8 cellular contexts compared by ENCODE assay signal in the genomic region with DNA sequence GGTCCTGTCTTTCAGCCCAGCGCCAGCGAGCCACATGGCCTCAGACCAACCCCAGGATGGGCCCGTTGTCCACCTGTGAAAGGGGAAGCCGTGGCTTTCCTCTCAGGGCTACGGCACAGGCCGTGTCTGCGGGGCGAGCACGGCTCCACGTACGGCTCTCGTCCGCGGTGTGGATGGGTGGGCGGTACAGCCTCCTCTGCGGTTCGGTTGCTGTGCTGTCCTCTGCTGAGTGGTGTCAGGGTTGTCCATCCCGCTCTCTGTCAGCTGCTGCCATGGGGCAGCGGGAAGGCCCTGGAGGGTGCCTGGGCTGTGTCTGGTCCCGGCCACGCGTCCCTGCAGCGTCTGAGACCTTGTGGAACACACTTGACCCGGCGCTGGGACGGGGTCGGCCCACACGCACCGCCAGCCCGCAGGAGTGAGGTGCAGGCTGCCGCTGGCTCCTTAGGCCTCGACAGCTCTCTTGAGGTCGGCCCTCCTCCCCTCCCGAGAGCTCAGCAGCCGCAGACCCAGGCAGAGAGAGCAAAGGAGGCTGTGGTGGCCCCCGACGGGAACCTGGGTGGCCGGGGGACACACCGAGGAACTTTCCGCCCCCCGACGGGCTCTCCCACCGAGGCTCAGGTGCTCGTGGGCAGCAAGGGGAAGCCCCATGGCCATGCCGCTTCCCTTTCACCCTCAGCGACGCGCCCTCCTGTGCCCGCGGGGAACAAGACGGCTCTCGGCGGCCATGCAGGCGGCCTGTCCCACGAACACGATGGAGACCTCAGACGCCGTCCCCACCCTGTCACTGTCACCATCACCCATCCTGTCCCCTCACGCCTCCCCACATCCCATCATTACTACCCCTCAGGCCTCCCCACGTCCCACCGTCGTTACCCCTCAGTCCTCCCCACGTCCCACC.
DNase-seq lines count a peak whose midpoint lies in the region; ATAC-seq and TF ChIP-seq lines count a peak whose summit lies in the region.

No MANE protein-coding gene starts in this region.

- 91 to 92% methylated on average over 18 to 63 of the region's 63 CpGs for WGBS in testis, 2 donors

- H3K9me3 ChIP-seq in testis, result no peaks in the 10 kb centered on the region

- peaks cover 3% of the 10 kb centered on the region for H3K4me1 ChIP-seq in testis

- H3K4me3 Mint-ChIP-seq in dendritic cell treated with granulocyte-macrophage colony-stimulating factor and Interleukin-4, amounts not matched to agents 40 ng/mL and 50 ng/mL, for 4 days, result no peak overlapping the region
- H3K4me3 Mint-ChIP-seq in mesothelial cell of epicardium, result no peak overlapping the region

- H3K27me3 Mint-ChIP-seq in dendritic cell treated with granulocyte-macrophage colony-stimulating factor and Interleukin-4, amounts not matched to agents 40 ng/mL and 50 ng/mL, for 4 days, result peaks cover 44% of the 10 kb centered on the region
- H3K27me3 Mint-ChIP-seq in mesothelial cell of epicardium (ENCODE audit: low read depth), result peaks cover 15% of the 10 kb centered on the region

- H3K4me3 ChIP-seq in testis, result no peak overlapping the region

- H3K36me3 Mint-ChIP-seq in dendritic cell treated with granulocyte-macrophage colony-stimulating factor and Interleukin-4, amounts not matched to agents 40 ng/mL and 50 ng/mL, for 4 days (ENCODE audit: low read depth), result peaks cover 40% of the 10 kb centered on the region
- no peaks in the 10 kb centered on the region for H3K36me3 Mint-ChIP-seq in mesothelial cell of epicardium

- TF ChIP-seq POLR2A in testis (IDR thresholded peaks at IDR 0.05), result no peak

- peak overlapping the region; percentile 58 for H3K27ac Mint-ChIP-seq in dendritic cell treated with granulocyte-macrophage colony-stimulating factor and Interleukin-4, amounts not matched to agents 40 ng/mL and 50 ng/mL, for 4 days
- no peak overlapping the region for H3K27ac Mint-ChIP-seq in mesothelial cell of epicardium

- H3K36me3 ChIP-seq in testis (ENCODE audit: low read depth, missing control alignments), result no peaks in the 10 kb centered on the region

- no peaks in the 10 kb centered on the region for H3K9me3 Mint-ChIP-seq in dendritic cell treated with granulocyte-macrophage colony-stimulating factor and Interleukin-4, amounts not matched to agents 40 ng/mL and 50 ng/mL, for 4 days
- H3K9me3 Mint-ChIP-seq in mesothelial cell of epicardium, result no peaks in the 10 kb centered on the region

- intact Hi-C loops in dendritic cell treated with granulocyte-macrophage colony-stimulating factor and Interleukin-4, amounts not matched to agents 40 ng/mL and 50 ng/mL, for 4 days (cut with micrococcal nuclease), result no loop called here
- intact Hi-C loops in testis (cut with DNase I; ENCODE audit: low total_unique reads), result loop anchor here (5.0 kb wide), 1 partner anchor 142 kb away; no protein-coding TSS in a partner anchor

- H3K4me1 Mint-ChIP-seq in dendritic cell treated with granulocyte-macrophage colony-stimulating factor and Interleukin-4, amounts not matched to agents 40 ng/mL and 50 ng/mL, for 4 days (ENCODE audit: low read depth), result peaks cover 50% of the 10 kb centered on the region
- peaks cover 19% of the 10 kb centered on the region for H3K4me1 Mint-ChIP-seq in mesothelial cell of epicardium

- ATAC-seq in GM18520 (IDR thresholded peaks at IDR 0.05; ENCODE audit: unreplicated experiment), result peak; percentile 13
- peak; percentile 16 for ATAC-seq in HG02870 (IDR thresholded peaks at IDR 0.05; ENCODE audit: unreplicated experiment)

- no peak for TF ChIP-seq CTCF in testis (IDR thresholded peaks at IDR 0.05)
- TF ChIP-seq CTCF in mesothelial cell of epicardium (IDR thresholded peaks at IDR 0.05; ENCODE audit: unreplicated experiment), result no peak

- H3K27ac ChIP-seq in testis, result no peak overlapping the region

- DNase-seq in T-helper 22 cell (ENCODE audit: low read depth), result peak; percentile 28
- DNase-seq in testis, result peak; percentile 12
- DNase-seq in hepatic stellate cell (ENCODE audit: low spot score), result no peak
- DNase-seq in occipital lobe (lab: John Stamatoyannopoulos, UW), result no peak
- DNase-seq in mesothelial cell of epicardium (ENCODE audit: low spot score in 2 of 2, unreplicated experiment in 2 of 2), result no peak

- no peaks in the 10 kb centered on the region for H3K27me3 ChIP-seq in testis

Comparison
In these comparisons a context has a peak if more than half of its experiments do, and no peak if none do; other contexts are left out.
1. DNase-seq: peak in T-helper 22 cell (single experiment) and testis (single experiment); none in hepatic stellate cell (single experiment), occipital lobe (single experiment) and mesothelial cell of epicardium (0 of 2).